1 cellular context compared by ENCODE assay signal in genomic region chr11:64998690-64999431, GRCh38.
A peak's percentile ranks its signal among the peaks of the same experiment; 100 is the strongest.
TF ChIP-seq lines count a peak whose summit lies in the region.

No MANE protein-coding gene starts in this region.

TF ChIP-seq in HepG2, 621 proteins besides CTCF, POLR2A, EP300 and RAD21 (continues in another document):
- TF ChIP-seq MEIS1 (CRISPR knock-in tag; IDR thresholded peaks at IDR 0.05; ENCODE audit: borderline replicate concordance), result no peak
- peak; percentile 90 for TF ChIP-seq HNF1A (IDR thresholded peaks at IDR 0.05; ENCODE audit: low read depth)
- TF ChIP-seq HNF1A (CRISPR knock-in tag; IDR thresholded peaks at IDR 0.05; ENCODE audit: borderline replicate concordance), result peak; percentile 83; the same call in 1 of the 2 replicates
- peak; percentile 49 for TF ChIP-seq ZNF770 (CRISPR knock-in tag; IDR thresholded peaks at IDR 0.05)
- peak; percentile 77; the same call in 1 of the 2 replicates for TF ChIP-seq KDM5B (CRISPR knock-in tag; IDR thresholded peaks at IDR 0.05; ENCODE audit: borderline replicate concordance)
- 0 out of 2 replicates have a peak, but pooled peaks have one; percentile 23 for TF ChIP-seq GFI1 (CRISPR knock-in tag; IDR thresholded peaks at IDR 0.05; ENCODE audit: borderline replicate concordance)
- no peak for TF ChIP-seq CREB3 (CRISPR knock-in tag; IDR thresholded peaks at IDR 0.05)
- 0 out of 2 replicates have a peak, but pooled peaks have one; percentile 24 for TF ChIP-seq ZNF292 (CRISPR knock-in tag; IDR thresholded peaks at IDR 0.05; ENCODE audit: borderline replicate concordance, low read depth)
- peak; percentile 11; the same call in 1 of the 3 replicates for TF ChIP-seq MXI1 (IDR thresholded peaks at IDR 0.05; ENCODE audit: borderline replicate concordance, low read depth, low read length)
- TF ChIP-seq TEF (CRISPR knock-in tag; IDR thresholded peaks at IDR 0.05), result no peak
- TF ChIP-seq HMG20A (CRISPR knock-in tag; IDR thresholded peaks at IDR 0.05; ENCODE audit: borderline replicate concordance), result no peak
- no peak for TF ChIP-seq MLX (CRISPR knock-in tag; IDR thresholded peaks at IDR 0.05)
- peak; percentile 60 for TF ChIP-seq ZNF687 (CRISPR knock-in tag; IDR thresholded peaks at IDR 0.05)
- 0 out of 2 replicates have a peak, but pooled peaks have one; percentile 47 for TF ChIP-seq RNF219 (CRISPR knock-in tag; IDR thresholded peaks at IDR 0.05)
- TF ChIP-seq TFDP1 (CRISPR knock-in tag; IDR thresholded peaks at IDR 0.05; ENCODE audit: borderline replicate concordance), result peak; percentile 2; the same call in 1 of the 2 replicates
- TF ChIP-seq ZNF317 (CRISPR knock-in tag; IDR thresholded peaks at IDR 0.05), result 0 out of 2 replicates have a peak, but pooled peaks have one; percentile 39
- peak; percentile 81; the same call in 1 of the 2 replicates for TF ChIP-seq ZNF572 (CRISPR knock-in tag; IDR thresholded peaks at IDR 0.05)
- no peak for TF ChIP-seq TFDP2 (CRISPR knock-in tag; IDR thresholded peaks at IDR 0.05)
- TF ChIP-seq ZNF589 (CRISPR knock-in tag; conservative IDR thresholded peaks at IDR 0.05), result no peak
- no peak for TF ChIP-seq SNAPC2 (CRISPR knock-in tag; IDR thresholded peaks at IDR 0.05)
- peak; percentile 33; the same call in 1 of the 2 replicates for TF ChIP-seq ARID4A (CRISPR knock-in tag; IDR thresholded peaks at IDR 0.05; ENCODE audit: borderline replicate concordance)
- 0 out of 2 replicates have a peak, but pooled peaks have one; percentile 29 for TF ChIP-seq IRF2 (CRISPR knock-in tag; IDR thresholded peaks at IDR 0.05)
- peak; percentile 38; the same call in 1 of the 2 replicates for TF ChIP-seq CEBPG (CRISPR knock-in tag; IDR thresholded peaks at IDR 0.05)
- TF ChIP-seq ZNF12 (CRISPR knock-in tag; IDR thresholded peaks at IDR 0.05), result peak; percentile 62; the same call in 1 of the 2 replicates
- peak; percentile 64 for TF ChIP-seq ZFX (CRISPR knock-in tag; IDR thresholded peaks at IDR 0.05; ENCODE audit: low read depth)
- TF ChIP-seq IRF9 (CRISPR knock-in tag; IDR thresholded peaks at IDR 0.05; ENCODE audit: borderline replicate concordance), result 0 out of 2 replicates have a peak, but pooled peaks have one; percentile 24
- TF ChIP-seq MED1 (CRISPR knock-in tag; IDR thresholded peaks at IDR 0.05), result 0 out of 2 replicates have a peak, but pooled peaks have one; percentile 23
- peak; percentile 60; the same call in 1 of the 2 replicates for TF ChIP-seq ZNF564 (CRISPR knock-in tag; IDR thresholded peaks at IDR 0.05)
